Comparison of ENCODE assay signal across 15 cellular contexts in genomic region chr15:91887921-91888373, GRCh38. TPM values are rescaled to one million over a fixed set of nuclear protein-coding genes. Genes with fewer than 3 reads are reported as not detected.
DNase-seq lines count a peak whose midpoint lies in the region; ATAC-seq and TF ChIP-seq lines count a peak whose summit lies in the region.
"Had no signal": no experiment of that assay in that cellular context is flagged by ENCODE, and none has a peak within 500 bp of the region (broad histone marks: within the 10 kb centered on the region; RNA-seq: fewer than 3 reads in every experiment).

No MANE protein-coding gene starts in this region.

- TF ChIP-seq CTCF in dorsolateral prefrontal cortex (IDR thresholded peaks at IDR 0.05 in 54 of 56, conservative IDR thresholded peaks at IDR 0.05 in 2 of 56; ENCODE audit: low read depth in 1 of 56, partially characterized antibody in 56 of 56) (no peak), left lung (IDR thresholded peaks at IDR 0.05) (no peak)

- peak; percentile 27 for DNase-seq in AG20443 (ENCODE audit: low spot score)
- peak; percentile 45 for DNase-seq in NCI-H69 (lab: John Stamatoyannopoulos, UW)
- DNase-seq in dorsolateral prefrontal cortex: peak in 4 of 10 donors; percentile 25 to 57 (median 43)
- DNase-seq in left lung: no peak
- DNase-seq in activated naive CD4-positive, alpha-beta T cell treated with Interleukin-2 at 50 U/mL for 16 hours: no peak
- no peak for DNase-seq in NCI-H146 treated with DMSO at 0.1 percent for 48 hours (lab: John Stamatoyannopoulos, UW; ENCODE audit: unreplicated experiment)
- DNase-seq: activated CD8-positive, alpha-beta memory T cell treated with anti-CD3 and anti-CD28 coated beads for 24 hours; HFFc6; NCI-H2029; NCI-H748 treated with DMSO at 0.1 percent for 48 hours; PC-9; stimulated activated CD4-positive, alpha-beta T cell treated with anti-CD3 and anti-CD28 coated beads, Interleukin-1b, Interleukin-23, amount 100 ng/mL, for 48 hours had no signal

- no peaks in the 10 kb centered on the region for H3K36me3 ChIP-seq in left lung
- H3K36me3 ChIP-seq: esophagus muscularis mucosa had no signal

- H3K4me3 ChIP-seq in dorsolateral prefrontal cortex (peak overlapping the region in 10 of 59 donors; percentile 0 to 29 (median 6)), left lung (no peak overlapping the region)
- H3K4me3 ChIP-seq: esophagus muscularis mucosa, PC-9 had no signal

- H3K27ac ChIP-seq in dorsolateral prefrontal cortex (peak overlapping the region; percentile 33 to 99 (median 93)), left lung (no peak overlapping the region)
- H3K27ac ChIP-seq: esophagus muscularis mucosa, PC-9 had no signal

- ATAC-seq in left lung (peak; percentile 35), GM19463 (IDR thresholded peaks at IDR 0.05; ENCODE audit: unreplicated experiment) (no peak), HG03097 (IDR thresholded peaks at IDR 0.05; ENCODE audit: low FRiP score, unreplicated experiment) (no peak)

- no peaks in the 10 kb centered on the region for H3K9me3 ChIP-seq in left lung
- H3K9me3 ChIP-seq: esophagus muscularis mucosa had no signal

- H3K27me3 ChIP-seq in dorsolateral prefrontal cortex (no peaks in the 10 kb centered on the region), left lung (no peaks in the 10 kb centered on the region)
- H3K27me3 ChIP-seq: esophagus muscularis mucosa had no signal

- intact Hi-C loops in dorsolateral prefrontal cortex (cut with DNase I) (loop anchor here (2.0 to 5.0 kb wide), 3 partner anchors 31 to 36 kb away; partner anchors contain the start of gene SLCO3A1 (in 1 of the 2)), left lung (cut with DNase I) (no loop called here)

- peaks cover 4 to 52% of the 10 kb centered on the region in 2 donors for H3K4me1 ChIP-seq in left lung

RNA-seq across cellular contexts. Expression of gene SLCO3A1, which starts 34.4 kb away (rescaled TPM):
- total RNA-seq in dorsolateral prefrontal cortex (100 to 1,000 TPM in 13 of 120 experiments, 10 to 100 TPM in 107; 36.6 to 170 (median 68.2) TPM), left lung (10 to 100 TPM; 48.4 to 49.0 TPM)

Comparison
In these comparisons a context has a peak if more than half of its experiments do, and no peak if none do; other contexts are left out.
1. DNase-seq: peak in AG20443 (single experiment) and NCI-H69 (single experiment); none in left lung (0 of 2), activated naive CD4-positive, alpha-beta T cell treated with Interleukin-2 at 50 U/mL for 16 hours (single experiment) and NCI-H146 treated with DMSO at 0.1 percent for 48 hours (single experiment).
2. H3K27ac ChIP-seq: peak in dorsolateral prefrontal cortex (59 of 59); none in left lung (0 of 2).
3. intact Hi-C loops: an anchor here in dorsolateral prefrontal cortex (2.0 to 5.0 kb wide); none called in left lung.